21 cellular contexts compared by ENCODE assay signal in genomic region chrX:63855896-63856295, GRCh38.
A peak's percentile ranks its signal among the peaks of the same experiment; 100 is the strongest.
DNase-seq lines count a peak whose midpoint lies in the region; ATAC-seq and TF ChIP-seq lines count a peak whose summit lies in the region.
"Had no signal": no experiment of that assay in that cellular context is flagged by ENCODE, and none has a peak within 500 bp of the region (broad histone marks: within the 10 kb centered on the region; RNA-seq: fewer than 3 reads in every experiment).

No MANE protein-coding gene starts in this region.

- H3K4me1 ChIP-seq in CD8-positive, alpha-beta memory T cell (ENCODE audit: insufficient read depth, low read length): no peaks in the 10 kb centered on the region
- H3K4me1 ChIP-seq: colonic mucosa had no signal

- TF ChIP-seq CTCF in AG09309 (IDR thresholded peaks at IDR 0.05; ENCODE audit: control insufficient read depth, insufficient read depth, low read depth, low read length, missing control alignments) (no peak), astrocyte of the spinal cord (IDR thresholded peaks at IDR 0.05; ENCODE audit: low read depth, low read length) (no peak)

- CTCF ChIA-PET in CD8-positive, alpha-beta memory T cell (lab: Charles Lee): no interaction called here
- CTCF ChIA-PET in activated CD8-positive, alpha-beta memory T cell treated with anti-CD3 and anti-CD28 coated beads, Interleukin-2, amount 10 ng/mL, durations not matched to agents 7 days and 5 days (lab: Charles Lee): no interaction called here

- H3K4me3 ChIP-seq in AG09309 (ENCODE audit: control insufficient read depth, low read depth, low read length): no peak overlapping the region
- no peak overlapping the region for H3K4me3 ChIP-seq in astrocyte of the spinal cord (ENCODE audit: low read depth, low read length)
- no peak overlapping the region for H3K4me3 ChIP-seq in CD8-positive, alpha-beta memory T cell (ENCODE audit: low read length)
- H3K4me3 ChIP-seq: colonic mucosa had no signal

- H3K9me3 ChIP-seq in CD8-positive, alpha-beta memory T cell (ENCODE audit: low read length): no peaks in the 10 kb centered on the region
- H3K9me3 ChIP-seq: colonic mucosa had no signal

- H3K36me3 Mint-ChIP-seq in CD8-positive, alpha-beta memory T cell: no peaks in the 10 kb centered on the region
- H3K36me3 Mint-ChIP-seq in activated CD8-positive, alpha-beta memory T cell treated with anti-CD3 and anti-CD28 coated beads, Interleukin-2, amount 10 ng/mL, durations not matched to agents 7 days and 5 days: no peaks in the 10 kb centered on the region
- H3K36me3 Mint-ChIP-seq: memory B cell had no signal

- ATAC-seq in activated CD8-positive, alpha-beta memory T cell treated with anti-CD3 and anti-CD28 coated beads, Interleukin-2, amount 10 ng/mL, durations not matched to agents 7 days and 5 days: no peak
- ATAC-seq: activated CD8-positive, alpha-beta T cell treated with anti-CD3 and anti-CD28 coated beads for 36 hours had no signal

- H3K27me3 Mint-ChIP-seq in CD8-positive, alpha-beta memory T cell: peaks cover 0 to 3% of the 10 kb centered on the region in 2 donors
- no peaks in the 10 kb centered on the region for H3K27me3 Mint-ChIP-seq in activated CD8-positive, alpha-beta memory T cell treated with anti-CD3 and anti-CD28 coated beads, Interleukin-2, amount 10 ng/mL, durations not matched to agents 7 days and 5 days
- H3K27me3 Mint-ChIP-seq: activated CD8-positive, alpha-beta T cell treated with anti-CD3 and anti-CD28 coated beads for 36 hours; CD4-positive, alpha-beta T cell; memory B cell had no signal

- in situ Hi-C loops in astrocyte of the spinal cord (cut with HindIII; ENCODE audit: low sequenced_read_pairs): no loop called here

- no peak overlapping the region for H3K27ac ChIP-seq in CD8-positive, alpha-beta memory T cell (ENCODE audit: low read depth, low read length)
- H3K27ac ChIP-seq: colonic mucosa had no signal

- DNase-seq in AG09309 (ENCODE audit: low read depth) (peak; percentile 14), HS-27A (ENCODE audit: low read depth) (peak; percentile 24), astrocyte of the spinal cord (ENCODE audit: low read depth, low spot score) (peak; percentile 14), iris pigment epithelial cell (ENCODE audit: low read depth) (peak; percentile 15), T-helper 1 cell (no peak), posterior cingulate gyrus (no peak)
- DNase-seq in CD8-positive, alpha-beta memory T cell: no peak
- no peak for DNase-seq in activated CD8-positive, alpha-beta memory T cell treated with anti-CD3 and anti-CD28 coated beads, Interleukin-2, amount 10 ng/mL, durations not matched to agents 7 days and 5 days
- DNase-seq: activated CD4-positive, CD25-positive, alpha-beta regulatory T cell; activated CD8-positive, alpha-beta T cell treated with anti-CD3 and anti-CD28 coated beads for 36 hours; activated naive CD4-positive, alpha-beta T cell treated with anti-CD3 and anti-CD28 coated beads, Interleukin-2, amount 50 U/mL, for 16 hours; activated T-cell treated with anti-CD3 and anti-CD28 coated beads, Interleukin-2, amount 50 U/mL, for 1 hour; CD4-positive, alpha-beta T cell; colonic mucosa; islet precursor cell; KG1; MV-4-11; NCI-H187 treated with DMSO at 0.1 percent for 48 hours; NK-92 treated with Interleukin-12 subunit alpha and Interleukin-12 subunit beta, amount 100 ng/mL, for 24 hours; T1000 had no signal

- H3K27ac Mint-ChIP-seq in CD8-positive, alpha-beta memory T cell: no peak overlapping the region
- no peak overlapping the region for H3K27ac Mint-ChIP-seq in activated CD8-positive, alpha-beta memory T cell treated with anti-CD3 and anti-CD28 coated beads, Interleukin-2, amount 10 ng/mL, durations not matched to agents 7 days and 5 days
- H3K27ac Mint-ChIP-seq: activated CD8-positive, alpha-beta T cell treated with anti-CD3 and anti-CD28 coated beads for 36 hours; CD4-positive, alpha-beta T cell; memory B cell had no signal

- POLR2A ChIA-PET in CD8-positive, alpha-beta memory T cell (lab: Charles Lee): no interaction called here

- intact Hi-C loops in posterior cingulate gyrus (cut with DNase I): no loop called here

- H3K27me3 ChIP-seq in CD8-positive, alpha-beta memory T cell (ENCODE audit: insufficient read depth, low read length, poor library complexity, severe bottlenecking): no peaks in the 10 kb centered on the region
- H3K27me3 ChIP-seq: colonic mucosa had no signal

- H3K4me3 Mint-ChIP-seq in CD8-positive, alpha-beta memory T cell: no peak overlapping the region
- no peak overlapping the region for H3K4me3 Mint-ChIP-seq in activated CD8-positive, alpha-beta memory T cell treated with anti-CD3 and anti-CD28 coated beads, Interleukin-2, amount 10 ng/mL, durations not matched to agents 7 days and 5 days
- H3K4me3 Mint-ChIP-seq: activated CD8-positive, alpha-beta T cell treated with anti-CD3 and anti-CD28 coated beads for 36 hours; CD4-positive, alpha-beta T cell; memory B cell had no signal

- H3K4me1 Mint-ChIP-seq in CD8-positive, alpha-beta memory T cell: no peaks in the 10 kb centered on the region
- H3K4me1 Mint-ChIP-seq in activated CD8-positive, alpha-beta memory T cell treated with anti-CD3 and anti-CD28 coated beads, Interleukin-2, amount 10 ng/mL, durations not matched to agents 7 days and 5 days: no peaks in the 10 kb centered on the region
- H3K4me1 Mint-ChIP-seq: memory B cell had no signal

- peaks cover 0 to 2% (median 0%) of the 10 kb centered on the region in 5 donors for H3K9me3 Mint-ChIP-seq in CD8-positive, alpha-beta memory T cell
- no peaks in the 10 kb centered on the region for H3K9me3 Mint-ChIP-seq in activated CD8-positive, alpha-beta memory T cell treated with anti-CD3 and anti-CD28 coated beads, Interleukin-2, amount 10 ng/mL, durations not matched to agents 7 days and 5 days (ENCODE audit: low read depth)
- H3K9me3 Mint-ChIP-seq: activated CD8-positive, alpha-beta T cell treated with anti-CD3 and anti-CD28 coated beads for 36 hours; CD4-positive, alpha-beta T cell had no signal

- H3K36me3 ChIP-seq in CD8-positive, alpha-beta memory T cell (ENCODE audit: insufficient read depth, low read length): no peaks in the 10 kb centered on the region
- H3K36me3 ChIP-seq: colonic mucosa had no signal

Comparison
In these comparisons a context has a peak if more than half of its experiments do, and no peak if none do; other contexts are left out.
1. DNase-seq: peak in AG09309 (single experiment), HS-27A (single experiment), astrocyte of the spinal cord (single experiment) and iris pigment epithelial cell (single experiment); none in T-helper 1 cell (0 of 5), CD8-positive, alpha-beta memory T cell (0 of 5), posterior cingulate gyrus (0 of 10) and activated CD8-positive, alpha-beta memory T cell treated with anti-CD3 and anti-CD28 coated beads, Interleukin-2, amount 10 ng/mL, durations not matched to agents 7 days and 5 days (single experiment).